ENCODE assay signal across 1 cellular context in the genomic region with DNA sequence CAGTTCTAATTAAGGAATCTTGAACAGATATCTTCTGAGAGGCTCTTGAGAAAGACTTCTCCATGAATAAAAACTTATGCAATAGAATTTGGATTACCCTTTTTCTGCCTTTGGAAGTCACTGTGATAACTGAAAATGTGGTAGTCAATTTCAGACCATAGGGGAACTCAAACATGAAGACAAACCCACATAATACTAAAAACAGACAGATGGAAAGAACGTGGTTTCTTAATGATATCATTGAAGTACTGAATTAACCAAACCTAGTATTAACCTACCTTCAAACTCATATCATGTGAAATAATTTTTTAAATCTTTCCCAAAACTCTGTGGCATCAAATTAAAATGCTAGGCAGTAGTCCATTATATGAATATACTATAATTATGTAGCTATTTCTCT.
TF ChIP-seq lines count a peak whose summit lies in the region.

No MANE protein-coding gene starts in this region.

TF ChIP-seq in GM12878, 131 proteins besides CTCF, POLR2A, EP300 and RAD21 (continued from another document and continues in another):
- TF ChIP-seq SIX5 (IDR thresholded peaks at IDR 0.05; ENCODE audit: low read depth, low read length, severe bottlenecking), result no peak
- TF ChIP-seq GATAD2B (conservative IDR thresholded peaks at IDR 0.05; ENCODE audit: low read depth), result no peak
- TF ChIP-seq USF1 (IDR thresholded peaks at IDR 0.05; ENCODE audit: borderline replicate concordance, extremely low read length, insufficient read depth, low read depth, low read length), result no peak
- TF ChIP-seq MTA3 (IDR thresholded peaks at IDR 0.05; ENCODE audit: borderline replicate concordance, low read length), result 0 out of 2 replicates have a peak, but pooled peaks have one; percentile 52
- TF ChIP-seq SIN3A (IDR thresholded peaks at IDR 0.05; ENCODE audit: low read depth, low read length), result no peak
- TF ChIP-seq HCFC1 (IDR thresholded peaks at IDR 0.05; ENCODE audit: low read length), result no peak
- TF ChIP-seq TBL1XR1 (IDR thresholded peaks at IDR 0.05; ENCODE audit: low read depth, low read length), result no peak
- TF ChIP-seq, protein P1, sequence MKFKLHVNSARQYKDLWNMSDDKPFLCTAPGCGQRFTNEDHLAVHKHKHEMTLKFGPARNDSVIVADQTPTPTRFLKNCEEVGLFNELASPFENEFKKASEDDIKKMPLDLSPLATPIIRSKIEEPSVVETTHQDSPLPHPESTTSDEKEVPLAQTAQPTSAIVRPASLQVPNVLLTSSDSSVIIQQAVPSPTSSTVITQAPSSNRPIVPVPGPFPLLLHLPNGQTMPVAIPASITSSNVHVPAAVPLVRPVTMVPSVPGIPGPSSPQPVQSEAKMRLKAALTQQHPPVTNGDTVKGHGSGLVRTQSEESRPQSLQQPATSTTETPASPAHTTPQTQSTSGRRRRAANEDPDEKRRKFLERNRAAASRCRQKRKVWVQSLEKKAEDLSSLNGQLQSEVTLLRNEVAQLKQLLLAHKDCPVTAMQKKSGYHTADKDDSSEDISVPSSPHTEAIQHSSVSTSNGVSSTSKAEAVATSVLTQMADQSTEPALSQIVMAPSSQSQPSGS (IDR thresholded peaks at IDR 0.05; ENCODE audit: low read length), result peak; percentile 86
- TF ChIP-seq, protein P2, sequence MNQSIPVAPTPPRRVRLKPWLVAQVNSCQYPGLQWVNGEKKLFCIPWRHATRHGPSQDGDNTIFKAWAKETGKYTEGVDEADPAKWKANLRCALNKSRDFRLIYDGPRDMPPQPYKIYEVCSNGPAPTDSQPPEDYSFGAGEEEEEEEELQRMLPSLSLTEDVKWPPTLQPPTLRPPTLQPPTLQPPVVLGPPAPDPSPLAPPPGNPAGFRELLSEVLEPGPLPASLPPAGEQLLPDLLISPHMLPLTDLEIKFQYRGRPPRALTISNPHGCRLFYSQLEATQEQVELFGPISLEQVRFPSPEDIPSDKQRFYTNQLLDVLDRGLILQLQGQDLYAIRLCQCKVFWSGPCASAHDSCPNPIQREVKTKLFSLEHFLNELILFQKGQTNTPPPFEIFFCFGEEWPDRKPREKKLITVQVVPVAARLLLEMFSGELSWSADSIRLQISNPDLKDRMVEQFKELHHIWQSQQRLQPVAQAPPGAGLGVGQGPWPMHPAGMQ (IDR thresholded peaks at IDR 0.05; ENCODE audit: borderline replicate concordance), result no peak
- no peak for TF ChIP-seq EED (IDR thresholded peaks at IDR 0.05; ENCODE audit: low read depth)
- TF ChIP-seq ETV6 (conservative IDR thresholded peaks at IDR 0.05 in 1 of 2, IDR thresholded peaks at IDR 0.05 in 1 of 2; ENCODE audit: borderline replicate concordance in 1 of 2, low read depth in 1 of 2), result no peak
- no peak for TF ChIP-seq JUND (IDR thresholded peaks at IDR 0.05; ENCODE audit: low read depth, low read length)
- no peak for TF ChIP-seq CBX3 (IDR thresholded peaks at IDR 0.05; ENCODE audit: borderline replicate concordance, low read depth)
- no peak for TF ChIP-seq TCF12 (IDR thresholded peaks at IDR 0.05; ENCODE audit: low read depth, low read length)
- no peak for TF ChIP-seq NFXL1 (IDR thresholded peaks at IDR 0.05; ENCODE audit: borderline replicate concordance)
- TF ChIP-seq GABPA (IDR thresholded peaks at IDR 0.05; ENCODE audit: low read depth), result no peak
- 0 out of 2 replicates have a peak, but pooled peaks have one; percentile 15 for TF ChIP-seq MEF2A (IDR thresholded peaks at IDR 0.05; ENCODE audit: insufficient read depth, low read depth, low read length)
- no peak for TF ChIP-seq HDAC6 (IDR thresholded peaks at IDR 0.05; ENCODE audit: unreplicated experiment)
- no peak for TF ChIP-seq ESRRA (IDR thresholded peaks at IDR 0.05; ENCODE audit: low read length)
- TF ChIP-seq ZNF274 (IDR thresholded peaks at IDR 0.05; ENCODE audit: insufficient read depth, insufficient read length), result no peak
- TF ChIP-seq CREB1 (IDR thresholded peaks at IDR 0.05; ENCODE audit: low read depth), result no peak
- TF ChIP-seq BHLHE40 (IDR thresholded peaks at IDR 0.05; ENCODE audit: borderline replicate concordance in 1 of 2, low read depth in 2 of 2, low read length in 1 of 2), result no peak
- TF ChIP-seq, protein P3, sequence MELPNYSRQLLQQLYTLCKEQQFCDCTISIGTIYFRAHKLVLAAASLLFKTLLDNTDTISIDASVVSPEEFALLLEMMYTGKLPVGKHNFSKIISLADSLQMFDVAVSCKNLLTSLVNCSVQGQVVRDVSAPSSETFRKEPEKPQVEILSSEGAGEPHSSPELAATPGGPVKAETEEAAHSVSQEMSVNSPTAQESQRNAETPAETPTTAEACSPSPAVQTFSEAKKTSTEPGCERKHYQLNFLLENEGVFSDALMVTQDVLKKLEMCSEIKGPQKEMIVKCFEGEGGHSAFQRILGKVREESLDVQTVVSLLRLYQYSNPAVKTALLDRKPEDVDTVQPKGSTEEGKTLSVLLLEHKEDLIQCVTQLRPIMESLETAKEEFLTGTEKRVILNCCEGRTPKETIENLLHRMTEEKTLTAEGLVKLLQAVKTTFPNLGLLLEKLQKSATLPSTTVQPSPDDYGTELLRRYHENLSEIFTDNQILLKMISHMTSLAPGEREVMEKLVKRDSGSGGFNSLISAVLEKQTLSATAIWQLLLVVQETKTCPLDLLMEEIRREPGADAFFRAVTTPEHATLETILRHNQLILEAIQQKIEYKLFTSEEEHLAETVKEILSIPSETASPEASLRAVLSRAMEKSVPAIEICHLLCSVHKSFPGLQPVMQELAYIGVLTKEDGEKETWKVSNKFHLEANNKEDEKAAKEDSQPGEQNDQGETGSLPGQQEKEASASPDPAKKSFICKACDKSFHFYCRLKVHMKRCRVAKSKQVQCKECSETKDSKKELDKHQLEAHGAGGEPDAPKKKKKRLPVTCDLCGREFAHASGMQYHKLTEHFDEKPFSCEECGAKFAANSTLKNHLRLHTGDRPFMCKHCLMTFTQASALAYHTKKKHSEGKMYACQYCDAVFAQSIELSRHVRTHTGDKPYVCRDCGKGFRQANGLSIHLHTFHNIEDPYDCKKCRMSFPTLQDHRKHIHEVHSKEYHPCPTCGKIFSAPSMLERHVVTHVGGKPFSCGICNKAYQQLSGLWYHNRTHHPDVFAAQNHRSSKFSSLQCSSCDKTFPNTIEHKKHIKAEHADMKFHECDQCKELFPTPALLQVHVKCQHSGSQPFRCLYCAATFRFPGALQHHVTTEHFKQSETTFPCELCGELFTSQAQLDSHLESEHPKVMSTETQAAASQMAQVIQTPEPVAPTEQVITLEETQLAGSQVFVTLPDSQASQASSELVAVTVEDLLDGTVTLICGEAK (IDR thresholded peaks at IDR 0.05; ENCODE audit: borderline replicate concordance), result no peak
- TF ChIP-seq RFX5 (IDR thresholded peaks at IDR 0.05; ENCODE audit: low read depth, low read length), result no peak
- TF ChIP-seq CHD4 (IDR thresholded peaks at IDR 0.05), result no peak
- TF ChIP-seq, protein P4, sequence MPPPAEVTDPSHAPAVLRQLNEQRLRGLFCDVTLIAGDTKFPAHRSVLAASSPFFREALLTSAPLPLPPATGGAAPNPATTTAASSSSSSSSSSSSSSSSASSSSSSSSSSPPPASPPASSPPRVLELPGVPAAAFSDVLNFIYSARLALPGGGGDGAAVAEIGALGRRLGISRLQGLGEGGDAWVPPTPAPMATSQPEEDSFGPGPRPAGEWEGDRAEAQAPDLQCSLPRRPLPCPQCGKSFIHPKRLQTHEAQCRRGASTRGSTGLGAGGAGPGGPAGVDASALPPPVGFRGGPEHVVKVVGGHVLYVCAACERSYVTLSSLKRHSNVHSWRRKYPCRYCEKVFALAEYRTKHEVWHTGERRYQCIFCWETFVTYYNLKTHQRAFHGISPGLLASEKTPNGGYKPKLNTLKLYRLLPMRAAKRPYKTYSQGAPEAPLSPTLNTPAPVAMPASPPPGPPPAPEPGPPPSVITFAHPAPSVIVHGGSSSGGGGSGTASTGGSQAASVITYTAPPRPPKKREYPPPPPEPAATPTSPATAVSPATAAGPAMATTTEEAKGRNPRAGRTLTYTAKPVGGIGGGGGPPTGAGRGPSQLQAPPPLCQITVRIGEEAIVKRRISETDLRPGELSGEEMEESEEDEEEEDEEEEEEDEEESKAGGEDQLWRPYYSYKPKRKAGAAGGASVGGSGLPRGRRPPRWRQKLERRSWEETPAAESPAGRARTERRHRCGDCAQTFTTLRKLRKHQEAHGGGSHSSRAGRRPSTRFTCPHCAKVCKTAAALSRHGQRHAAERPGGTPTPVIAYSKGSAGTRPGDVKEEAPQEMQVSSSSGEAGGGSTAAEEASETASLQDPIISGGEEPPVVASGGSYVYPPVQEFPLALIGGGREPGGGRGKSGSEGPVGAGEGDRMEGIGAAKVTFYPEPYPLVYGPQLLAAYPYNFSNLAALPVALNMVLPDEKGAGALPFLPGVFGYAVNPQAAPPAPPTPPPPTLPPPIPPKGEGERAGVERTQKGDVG (CRISPR knock-in tag; IDR thresholded peaks at IDR 0.05), result no peak
- TF ChIP-seq, protein P5, sequence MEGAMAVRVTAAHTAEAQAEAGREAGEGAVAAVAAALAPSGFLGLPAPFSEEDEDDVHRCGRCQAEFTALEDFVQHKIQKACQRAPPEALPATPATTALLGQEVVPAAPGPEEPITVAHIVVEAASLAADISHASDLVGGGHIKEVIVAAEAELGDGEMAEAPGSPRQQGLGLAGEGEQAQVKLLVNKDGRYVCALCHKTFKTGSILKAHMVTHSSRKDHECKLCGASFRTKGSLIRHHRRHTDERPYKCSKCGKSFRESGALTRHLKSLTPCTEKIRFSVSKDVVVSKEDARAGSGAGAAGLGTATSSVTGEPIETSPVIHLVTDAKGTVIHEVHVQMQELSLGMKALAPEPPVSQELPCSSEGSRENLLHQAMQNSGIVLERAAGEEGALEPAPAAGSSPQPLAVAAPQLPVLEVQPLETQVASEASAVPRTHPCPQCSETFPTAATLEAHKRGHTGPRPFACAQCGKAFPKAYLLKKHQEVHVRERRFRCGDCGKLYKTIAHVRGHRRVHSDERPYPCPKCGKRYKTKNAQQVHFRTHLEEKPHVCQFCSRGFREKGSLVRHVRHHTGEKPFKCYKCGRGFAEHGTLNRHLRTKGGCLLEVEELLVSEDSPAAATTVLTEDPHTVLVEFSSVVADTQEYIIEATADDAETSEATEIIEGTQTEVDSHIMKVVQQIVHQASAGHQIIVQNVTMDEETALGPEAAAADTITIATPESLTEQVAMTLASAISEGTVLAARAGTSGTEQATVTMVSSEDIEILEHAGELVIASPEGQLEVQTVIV (IDR thresholded peaks at IDR 0.05; ENCODE audit: borderline replicate concordance, partially characterized antibody), result no peak
- no peak for TF ChIP-seq NR2F1 (conservative IDR thresholded peaks at IDR 0.05)
- TF ChIP-seq ZNF384 (IDR thresholded peaks at IDR 0.05; ENCODE audit: borderline replicate concordance, low read depth, low read length), result no peak
- no peak for TF ChIP-seq KDM1A (IDR thresholded peaks at IDR 0.05; ENCODE audit: borderline replicate concordance)
- TF ChIP-seq ATF7 (IDR thresholded peaks at IDR 0.05; ENCODE audit: low read depth), result peak; percentile 57; the same call in 1 of the 2 replicates
- TF ChIP-seq, protein P6, sequence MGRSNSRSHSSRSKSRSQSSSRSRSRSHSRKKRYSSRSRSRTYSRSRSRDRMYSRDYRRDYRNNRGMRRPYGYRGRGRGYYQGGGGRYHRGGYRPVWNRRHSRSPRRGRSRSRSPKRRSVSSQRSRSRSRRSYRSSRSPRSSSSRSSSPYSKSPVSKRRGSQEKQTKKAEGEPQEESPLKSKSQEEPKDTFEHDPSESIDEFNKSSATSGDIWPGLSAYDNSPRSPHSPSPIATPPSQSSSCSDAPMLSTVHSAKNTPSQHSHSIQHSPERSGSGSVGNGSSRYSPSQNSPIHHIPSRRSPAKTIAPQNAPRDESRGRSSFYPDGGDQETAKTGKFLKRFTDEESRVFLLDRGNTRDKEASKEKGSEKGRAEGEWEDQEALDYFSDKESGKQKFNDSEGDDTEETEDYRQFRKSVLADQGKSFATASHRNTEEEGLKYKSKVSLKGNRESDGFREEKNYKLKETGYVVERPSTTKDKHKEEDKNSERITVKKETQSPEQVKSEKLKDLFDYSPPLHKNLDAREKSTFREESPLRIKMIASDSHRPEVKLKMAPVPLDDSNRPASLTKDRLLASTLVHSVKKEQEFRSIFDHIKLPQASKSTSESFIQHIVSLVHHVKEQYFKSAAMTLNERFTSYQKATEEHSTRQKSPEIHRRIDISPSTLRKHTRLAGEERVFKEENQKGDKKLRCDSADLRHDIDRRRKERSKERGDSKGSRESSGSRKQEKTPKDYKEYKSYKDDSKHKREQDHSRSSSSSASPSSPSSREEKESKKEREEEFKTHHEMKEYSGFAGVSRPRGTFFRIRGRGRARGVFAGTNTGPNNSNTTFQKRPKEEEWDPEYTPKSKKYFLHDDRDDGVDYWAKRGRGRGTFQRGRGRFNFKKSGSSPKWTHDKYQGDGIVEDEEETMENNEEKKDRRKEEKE (IDR thresholded peaks at IDR 0.05), result no peak
- no peak for TF ChIP-seq ZSCAN29 (IDR thresholded peaks at IDR 0.05)
- TF ChIP-seq ZNF217 (IDR thresholded peaks at IDR 0.05), result no peak
- no peak for TF ChIP-seq DPF2 (IDR thresholded peaks at IDR 0.05)
- TF ChIP-seq RELA (IDR thresholded peaks at IDR 0.05; ENCODE audit: borderline replicate concordance, partially characterized antibody), result no peak
- TF ChIP-seq PAX5 (IDR thresholded peaks at IDR 0.05; ENCODE audit: borderline replicate concordance, low read depth, low read length), result no peak
- TF ChIP-seq E2F8 (IDR thresholded peaks at IDR 0.05; ENCODE audit: low read depth, partially characterized antibody), result no peak
- TF ChIP-seq IRF4 (IDR thresholded peaks at IDR 0.05; ENCODE audit: low read depth, low read length), result 0 out of 2 replicates have a peak, but pooled peaks have one; percentile 26
- no peak for TF ChIP-seq ZNF622 (IDR thresholded peaks at IDR 0.05)
- no peak for TF ChIP-seq MXI1 (IDR thresholded peaks at IDR 0.05; ENCODE audit: low read depth, low read length)
